In the genomic region with DNA sequence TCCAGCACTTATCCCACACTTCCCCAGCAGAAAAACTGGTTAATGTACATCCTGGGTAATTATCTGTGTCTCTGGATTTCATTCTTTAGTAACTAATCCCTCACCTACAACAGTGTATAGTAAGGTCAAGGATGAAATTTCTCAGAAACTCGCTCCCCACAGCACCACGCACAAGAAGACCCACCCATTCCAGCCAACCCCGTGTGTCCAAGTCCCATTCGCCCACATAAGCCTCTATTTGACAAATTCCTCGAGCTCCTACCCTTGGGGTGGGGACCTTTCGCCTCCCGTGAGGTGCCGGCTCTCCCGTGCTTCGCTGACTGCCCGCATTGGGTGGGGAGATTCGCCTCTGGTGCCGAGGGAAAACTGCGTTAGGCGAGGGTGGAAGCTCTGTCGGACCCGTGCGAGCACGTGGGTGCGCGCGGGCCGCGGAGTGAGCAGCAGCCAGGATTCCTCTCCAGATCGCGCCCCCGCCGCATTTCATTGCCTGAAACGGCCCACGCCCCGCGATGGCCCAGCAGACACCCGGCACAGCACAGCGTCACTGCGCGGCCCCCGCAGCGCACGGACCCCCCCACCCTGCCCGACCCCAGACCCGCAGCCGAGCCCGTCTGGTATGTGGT, we compare ENCODE assay signal across 8 cellular contexts. TPM values are rescaled to one million over a fixed set of nuclear protein-coding genes. Genes with fewer than 3 reads are reported as not detected.
DNase-seq lines count a peak whose midpoint lies in the region; ATAC-seq and TF ChIP-seq lines count a peak whose summit lies in the region.

No MANE protein-coding gene starts in this region.

- H3K9me3 ChIP-seq in AG04450 (ENCODE audit: control insufficient read depth, insufficient read depth, low read length) (no peaks in the 10 kb centered on the region; the same call in 1 of the 2 replicates), ectodermal cell (ENCODE audit: control insufficient read depth, low read length) (no peaks in the 10 kb centered on the region), mucosa of rectum (ENCODE audit: control insufficient read depth in 2 of 2, low read length in 2 of 2) (no peaks in the 10 kb centered on the region)

- H3K27ac Mint-ChIP-seq in activated CD4-positive, alpha-beta T cell treated with anti-CD3 and anti-CD28 coated beads for 36 hours, result peak overlapping the region; percentile 82

- H3K27me3 Mint-ChIP-seq in activated CD4-positive, alpha-beta T cell treated with anti-CD3 and anti-CD28 coated beads for 36 hours, result peaks cover 21% of the 10 kb centered on the region

- H3K36me3 ChIP-seq in ectodermal cell (ENCODE audit: control insufficient read depth, insufficient read depth, low read length) (no peaks in the 10 kb centered on the region), mucosa of rectum (ENCODE audit: control insufficient read depth in 2 of 2, insufficient read depth in 2 of 2, low read length in 2 of 2) (no peaks in the 10 kb centered on the region)

- H3K27me3 ChIP-seq in AG04450 (ENCODE audit: control insufficient read depth, insufficient read depth, low read length), result peaks cover 16% of the 10 kb centered on the region
- H3K27me3 ChIP-seq in ectodermal cell (ENCODE audit: control insufficient read depth, insufficient read depth, low read length, poor library complexity, severe bottlenecking), result peaks cover 28% of the 10 kb centered on the region
- no peaks in the 10 kb centered on the region for H3K27me3 ChIP-seq in mucosa of rectum (ENCODE audit: control insufficient read depth in 2 of 2, insufficient read depth in 2 of 2, low read length in 2 of 2)

- peak overlapping the region; percentile 94 for H3K4me3 Mint-ChIP-seq in activated CD4-positive, alpha-beta T cell treated with anti-CD3 and anti-CD28 coated beads for 36 hours

- no peak for DNase-seq in AG04450 (ENCODE audit: low read depth, low spot score)
- peak; percentile 42 for DNase-seq in HK-2 (ENCODE audit: unreplicated experiment)
- DNase-seq in activated CD4-positive, alpha-beta T cell treated with anti-CD3 and anti-CD28 coated beads for 36 hours, result peak; percentile 63
- DNase-seq in stimulated activated naive CD8-positive, alpha-beta T cell treated with anti-CD3 and anti-CD28 coated beads, Interleukin-15, Interleukin-2, amounts not matched to agents 100 U/mL and 50 U/mL, for 24 hours, result peak; percentile 47
- no peak for DNase-seq in HCEC 1CT

- ATAC-seq in GM19328 (IDR thresholded peaks at IDR 0.05; ENCODE audit: unreplicated experiment), result peak; percentile 19
- ATAC-seq in activated CD4-positive, alpha-beta T cell treated with anti-CD3 and anti-CD28 coated beads for 36 hours, result peak; percentile 5
- ATAC-seq in stimulated activated naive CD8-positive, alpha-beta T cell treated with anti-CD3 and anti-CD28 coated beads, Interleukin-15, Interleukin-2, amounts not matched to agents 100 U/mL and 50 U/mL, for 24 hours, result peak; percentile 8

- H3K4me1 Mint-ChIP-seq in activated CD4-positive, alpha-beta T cell treated with anti-CD3 and anti-CD28 coated beads for 36 hours, result peaks cover 15% of the 10 kb centered on the region

- intact Hi-C loops in activated CD4-positive, alpha-beta T cell treated with anti-CD3 and anti-CD28 coated beads for 36 hours (cut with DNase I, micrococcal nuclease), result loop anchor here (1.0 to 10.0 kb wide), 8 partner anchors 29 to 1028 kb away; a partner anchor contains a TSS

- TF ChIP-seq CTCF in AG04450 (IDR thresholded peaks at IDR 0.05; ENCODE audit: low read depth, low read length), result no peak

- CTCF ChIA-PET in AG04450 (lab: Charles Lee), result no interaction called here
- CTCF ChIA-PET in activated CD4-positive, alpha-beta T cell treated with anti-CD3 and anti-CD28 coated beads for 36 hours (lab: Charles Lee), result interaction anchor here (1.1 kb wide), 1 partner anchor 52 kb away, joined by 3 read pairs; no protein-coding TSS in a partner anchor

- H3K4me3 ChIP-seq in AG04450 (ENCODE audit: low read depth, low read length) (peak overlapping the region; percentile 66), ectodermal cell (ENCODE audit: insufficient read depth, low read depth, low read length) (peak overlapping the region; percentile 55), mucosa of rectum (ENCODE audit: low read length in 2 of 2) (peak overlapping the region; percentile 89 to 92)

- H3K36me3 Mint-ChIP-seq in activated CD4-positive, alpha-beta T cell treated with anti-CD3 and anti-CD28 coated beads for 36 hours (ENCODE audit: low read depth), result peaks cover 4% of the 10 kb centered on the region

- H3K27ac ChIP-seq in AG04450 (ENCODE audit: low read depth, low read length), result no peak overlapping the region
- no peak overlapping the region for H3K27ac ChIP-seq in ectodermal cell (ENCODE audit: insufficient read depth, low read depth, low read length, poor library complexity, severe bottlenecking)
- peak overlapping the region; percentile 91 to 92 for H3K27ac ChIP-seq in mucosa of rectum (ENCODE audit: low read depth in 2 of 2, low read length in 2 of 2)

- POLR2A ChIA-PET in AG04450 (lab: Yijun Ruan, JAX), result no interaction called here
- POLR2A ChIA-PET in activated CD4-positive, alpha-beta T cell treated with anti-CD3 and anti-CD28 coated beads for 36 hours (lab: Charles Lee), result no interaction called here

- H3K9me3 Mint-ChIP-seq in activated CD4-positive, alpha-beta T cell treated with anti-CD3 and anti-CD28 coated beads for 36 hours (ENCODE audit: low read depth), result no peaks in the 10 kb centered on the region

- H3K9ac ChIP-seq in mucosa of rectum (ENCODE audit: low read depth in 1 of 2, low read length in 2 of 2), result peak overlapping the region; percentile 91 to 94

- peaks cover 7% of the 10 kb centered on the region for H3K4me1 ChIP-seq in ectodermal cell (ENCODE audit: control insufficient read depth, insufficient read depth, low read length)
- peaks cover 12 to 17% of the 10 kb centered on the region in 2 donors for H3K4me1 ChIP-seq in mucosa of rectum (ENCODE audit: control insufficient read depth in 2 of 2, insufficient read depth in 2 of 2, low read length in 2 of 2)

- WGBS in ectodermal cell, 2 experiments, result 2% methylated on average over 43 of the region's 43 CpGs

RNA-seq across cellular contexts. Expression of a gene that starts 0.9 kb away (rescaled TPM):
- polyA plus RNA-seq in AG04450 (2011; rRNA removed), result 0.26 and 0.37 TPM in 2 replicates
- polyA minus RNA-seq in AG04450 (2011; rRNA and poly(A)+ RNA removed), result 1.4 and 1.6 TPM in 2 replicates
- total RNA-seq in activated CD4-positive, alpha-beta T cell treated with anti-CD3 and anti-CD28 coated beads for 36 hours, result 1 to 10 TPM; 2.0 to 2.4 TPM
- 0.89 TPM for polyA plus RNA-seq in ectodermal cell (2013, experiment 1 of 4)
- 0.62 TPM for polyA plus RNA-seq in ectodermal cell (2013, experiment 2 of 4)
- 0.69 TPM for polyA plus RNA-seq in ectodermal cell (2013, experiment 3 of 4)
- polyA plus RNA-seq in ectodermal cell (2013, experiment 4 of 4), result 0.69 TPM

Comparison
In these comparisons a context has a peak if more than half of its experiments do, and no peak if none do; other contexts are left out.
1. DNase-seq: peak in HK-2 (single experiment), activated CD4-positive, alpha-beta T cell treated with anti-CD3 and anti-CD28 coated beads for 36 hours (single experiment) and stimulated activated naive CD8-positive, alpha-beta T cell treated with anti-CD3 and anti-CD28 coated beads, Interleukin-15, Interleukin-2, amounts not matched to agents 100 U/mL and 50 U/mL, for 24 hours (single experiment); none in AG04450 (single experiment) and HCEC 1CT (single experiment).
2. H3K27ac ChIP-seq: peak in mucosa of rectum (2 of 2); none in AG04450 (single experiment) and ectodermal cell (single experiment).
3. Peak in every context shown above with its lines, with median percentiles within 50 percentile points of each other: H3K4me3 ChIP-seq and ATAC-seq.